13 cellular contexts compared by ENCODE assay signal in genomic region chr3:118636841-118637240, GRCh38.
DNase-seq lines count a peak whose midpoint lies in the region; ATAC-seq, FAIRE-seq and TF ChIP-seq lines count a peak whose summit lies in the region.
"Had no signal": no experiment of that assay in that cellular context is flagged by ENCODE, and none has a peak within 500 bp of the region (broad histone marks: within the 10 kb centered on the region; RNA-seq: fewer than 3 reads in every experiment).

No MANE protein-coding gene starts in this region.

- DNase-seq in D721Med (ENCODE audit: insufficient read length, low spot score), result no peak
- DNase-seq in H7, result peak; percentile 20
- peak; percentile 15 for DNase-seq in RWPE1 (ENCODE audit: low spot score)
- peak; percentile 24 for DNase-seq in left kidney (ENCODE audit: low read depth, low spot score)
- no peak for DNase-seq in NOMO-1 treated with DMSO at 0.1 percent for 48 hours (lab: John Stamatoyannopoulos, UW; ENCODE audit: unreplicated experiment)
- DNase-seq in NCI-H526 treated with DMSO at 0.1 percent for 48 hours (lab: John Stamatoyannopoulos, UW), result no peak
- DNase-seq in globus pallidus (ENCODE audit: low spot score), result no peak
- no peak for DNase-seq in psoas muscle
- DNase-seq: activated CD4-positive, alpha-beta T cell treated with anti-CD3 and anti-CD28 coated beads for 1 hour; brain microvascular endothelial cell; kidney; MV-4-11; stimulated activated CD4-positive, alpha-beta T cell treated with anti-CD3 and anti-CD28 coated beads, Interleukin-4, amount 100 ng/mL, for 24 hours had no signal

- H3K27ac ChIP-seq in RWPE1 (no peak overlapping the region), psoas muscle (no peak overlapping the region)
- H3K27ac ChIP-seq: brain microvascular endothelial cell had no signal

- H3K27me3 ChIP-seq in H7 (ENCODE audit: control insufficient read depth, insufficient read depth, low read length) (no peaks in the 10 kb centered on the region), psoas muscle (ENCODE audit: insufficient read depth in 3 of 3, low read length in 2 of 3) (no peaks in the 10 kb centered on the region)
- H3K27me3 ChIP-seq: brain microvascular endothelial cell had no signal

- no peak for ATAC-seq in psoas muscle

- H3K36me3 ChIP-seq in H7 (replicated peaks; ENCODE audit: control insufficient read depth, insufficient read depth, low read length) (no peaks in the 10 kb centered on the region), psoas muscle (ENCODE audit: insufficient read depth in 1 of 2, low read depth in 1 of 2) (no peaks in the 10 kb centered on the region)
- H3K36me3 ChIP-seq: brain microvascular endothelial cell had no signal

- intact Hi-C loops in psoas muscle (cut with DNase I), result no loop called here

- WGBS in psoas muscle, 3 donors, result 57 to 60% (median 58%) methylated on average over 4 of the region's 4 CpGs

- POLR2A ChIA-PET in RWPE1 (lab: Yijun Ruan, JAX; ENCODE audit: low non-redundant PET), result no interaction called here

- CTCF ChIA-PET in RWPE1 (lab: Yijun Ruan, JAX), result interaction anchor here (0.7 to 0.9 kb wide), 2 partner anchors 15 to 1393 kb away, joined by 3 to 4 read pairs; no protein-coding TSS in a partner anchor

- peak; percentile 3 for TF ChIP-seq CTCF in D721Med (IDR thresholded peaks at IDR 0.05; ENCODE audit: insufficient read depth, missing control alignments)
- no peak; the same call in 1 of the 2 replicates for TF ChIP-seq CTCF in RWPE1 (conservative IDR thresholded peaks at IDR 0.05; ENCODE audit: low read depth)
- no peak for TF ChIP-seq CTCF in psoas muscle (IDR thresholded peaks at IDR 0.05)

- H3K4me3 ChIP-seq in H7 (ENCODE audit: insufficient read depth, low read depth, low read length) (no peak overlapping the region), psoas muscle (no peak overlapping the region)

- no peaks in the 10 kb centered on the region for H3K4me1 ChIP-seq in psoas muscle

- H3K9me3 ChIP-seq in psoas muscle, result no peaks in the 10 kb centered on the region

- FAIRE-seq in D721Med (lab: Jason Lieb, UNC), result no peak
- FAIRE-seq: kidney had no signal

Comparison
In these comparisons a context has a peak if more than half of its experiments do, and no peak if none do; other contexts are left out.
1. DNase-seq: peak in H7 (single experiment), RWPE1 (single experiment) and left kidney (single experiment); none in D721Med (single experiment), NOMO-1 treated with DMSO at 0.1 percent for 48 hours (single experiment), NCI-H526 treated with DMSO at 0.1 percent for 48 hours (single experiment), globus pallidus (single experiment) and psoas muscle (0 of 2).